Comparison of ENCODE assay signal across 19 cellular contexts in genomic region chr9:105373723-105374122, GRCh38.
"Had no signal": no experiment of that assay in that cellular context is flagged by ENCODE, and none has a peak within 500 bp of the region (broad histone marks: within the 10 kb centered on the region; RNA-seq: fewer than 3 reads in every experiment).

No MANE protein-coding gene starts in this region.

- FAIRE-seq: islet of Langerhans had no signal

- ATAC-seq: heart left ventricle; naive thymus-derived CD4-positive, alpha-beta T cell had no signal

- H3K27me3 ChIP-seq: dorsolateral prefrontal cortex, heart left ventricle, right atrium auricular region, sigmoid colon, stomach, transverse colon had no signal

- H3K4me3 Mint-ChIP-seq: naive thymus-derived CD4-positive, alpha-beta T cell had no signal

- H3K4me1 ChIP-seq: heart left ventricle, right atrium auricular region, sigmoid colon, stomach, transverse colon had no signal

- H3K27ac Mint-ChIP-seq: naive thymus-derived CD4-positive, alpha-beta T cell had no signal

- H3K4me3 ChIP-seq: dorsolateral prefrontal cortex, heart left ventricle, right atrium auricular region, sigmoid colon, skin epidermis, stomach, thoracic aorta, transverse colon had no signal

- H3K27ac ChIP-seq: heart left ventricle, right atrium auricular region, sigmoid colon, skin epidermis, stomach, thoracic aorta, transverse colon had no signal

- H3K9me3 Mint-ChIP-seq: naive thymus-derived CD4-positive, alpha-beta T cell had no signal

- DNase-seq: cortex of kidney; dorsolateral prefrontal cortex; effector CD8-positive, alpha-beta T cell; foreskin melanocyte; heart left ventricle; hippocampal formation; kidney glomerular epithelial cell; naive thymus-derived CD4-positive, alpha-beta T cell; sigmoid colon; stimulated activated CD4-positive, alpha-beta T cell treated with anti-CD3 and anti-CD28 coated beads, Interleukin-2, amount 100 ng/mL, for 24 hours; stimulated activated CD4-positive, alpha-beta T cell treated with anti-CD3 and anti-CD28 coated beads, Interleukin-4, amount 100 ng/mL, for 4 hours; stimulated activated naive CD4-positive, alpha-beta T cell; stomach; substantia nigra; transverse colon had no signal

- H3K9me3 ChIP-seq: heart left ventricle, right atrium auricular region, sigmoid colon, stomach, thoracic aorta, transverse colon had no signal
